Comparison of ENCODE assay signal across 12 cellular contexts in genomic region chr3:184339451-184340135, GRCh38. TPM values are rescaled to one million over a fixed set of nuclear protein-coding genes. Genes with fewer than 3 reads are reported as not detected.
DNase-seq lines count a peak whose midpoint lies in the region; ATAC-seq and TF ChIP-seq lines count a peak whose summit lies in the region.
"Not testable (repeated sequence)": the region's sequence is repeated elsewhere in the genome, so short reads cannot be mapped to it uniquely, and the experiment has no call there.
"Had no signal": no experiment of that assay in that cellular context is flagged by ENCODE, and none has a peak within 500 bp of the region (broad histone marks: within the 10 kb centered on the region; RNA-seq: fewer than 3 reads in every experiment).

No MANE protein-coding gene starts in this region.

- H3K4me1 Mint-ChIP-seq in type B pancreatic cell (ENCODE audit: unreplicated experiment), result peaks cover 37% of the 10 kb centered on the region

- not testable (repeated sequence) for DNase-seq in BE2C; type B pancreatic cell (ENCODE audit: extremely low spot score, unreplicated experiment)
- DNase-seq in NCI-H1417 (lab: John Stamatoyannopoulos, UW), result peak in 2 of 3 experiments; percentile 19 to 47
- DNase-seq in WERI-Rb-1, result peak; percentile 75
- peak in 1 of 10 donors; percentile 51 for DNase-seq in dorsolateral prefrontal cortex

- H3K9me3 ChIP-seq in BE2C; WERI-Rb-1 (ENCODE audit: severe bottlenecking); gastroesophageal sphincter; muscle layer of colon (ENCODE audit: low read length): not testable (repeated sequence)

- H3K27ac Mint-ChIP-seq in type B pancreatic cell, result peak overlapping the region; percentile 88

- H3K27me3 ChIP-seq in BE2C; WERI-Rb-1 (ENCODE audit: insufficient read depth, low read depth, severe bottlenecking); dorsolateral prefrontal cortex; gastroesophageal sphincter; muscle layer of colon (ENCODE audit: control insufficient read depth in 1 of 2, insufficient read depth in 2 of 2, low read length in 2 of 2): not testable (repeated sequence)

- H3K9me3 Mint-ChIP-seq in type B pancreatic cell, result not testable (repeated sequence)

- H3K4me1 ChIP-seq in BE2C (peaks cover 27% of the 10 kb centered on the region), gastroesophageal sphincter (peaks cover 0 to 65% (median 30%) of the 10 kb centered on the region in 3 donors), muscle layer of colon (ENCODE audit: insufficient read depth, low read length) (peaks cover 34% of the 10 kb centered on the region)

- not testable (repeated sequence) for H3K4me3 Mint-ChIP-seq in type B pancreatic cell

- TF ChIP-seq POLR2A in gastroesophageal sphincter (IDR thresholded peaks at IDR 0.05), result not testable (repeated sequence)

- H3K9ac ChIP-seq in muscle layer of colon (ENCODE audit: low read length), result not testable (repeated sequence)

- H3K4me3 ChIP-seq in BE2C (ENCODE audit: low read depth, low read length) (peak overlapping the region; percentile 66), dorsolateral prefrontal cortex (peak overlapping the region in 58 of 59 donors; percentile 29 to 93 (median 84)), gastroesophageal sphincter (peak overlapping the region in 1 of 2 donors; percentile 92)
- H3K4me3 ChIP-seq in WERI-Rb-1 (ENCODE audit: low read depth, low read length); muscle layer of colon (ENCODE audit: low read depth in 1 of 2, low read length in 2 of 2); skin epidermis: not testable (repeated sequence)

- TF ChIP-seq CTCF in BE2C (IDR thresholded peaks at IDR 0.05; ENCODE audit: low read depth, low read length); WERI-Rb-1 (IDR thresholded peaks at IDR 0.05; ENCODE audit: low read depth, low read length); dorsolateral prefrontal cortex (IDR thresholded peaks at IDR 0.05 in 54 of 56, conservative IDR thresholded peaks at IDR 0.05 in 2 of 56; ENCODE audit: low read depth in 1 of 56, partially characterized antibody in 56 of 56); gastroesophageal sphincter (IDR thresholded peaks at IDR 0.05); type B pancreatic cell (conservative IDR thresholded peaks at IDR 0.05): not testable (repeated sequence)

- intact Hi-C loops in dorsolateral prefrontal cortex (cut with DNase I), result not testable (repeated sequence)

- not testable (repeated sequence) for TF ChIP-seq EP300 in gastroesophageal sphincter (IDR thresholded peaks at IDR 0.05)

- peaks cover 14% of the 10 kb centered on the region for H3K36me3 Mint-ChIP-seq in type B pancreatic cell

- WGBS in gastroesophageal sphincter (ENCODE audit: low coverage in 1 of 2), 2 donors, result 78 to 81% methylated on average over 4 to 12 of the region's 19 CpGs

- H3K27me3 Mint-ChIP-seq in type B pancreatic cell, result not testable (repeated sequence)

- peaks cover 23% of the 10 kb centered on the region for H3K36me3 ChIP-seq in BE2C
- H3K36me3 ChIP-seq in WERI-Rb-1, result peaks cover 18% of the 10 kb centered on the region
- H3K36me3 ChIP-seq in gastroesophageal sphincter, result peaks cover 0 to 42% of the 10 kb centered on the region in 2 donors
- H3K36me3 ChIP-seq in muscle layer of colon (ENCODE audit: insufficient read depth, low read length), result peaks cover 40% of the 10 kb centered on the region

- ATAC-seq in gastroesophageal sphincter, result not testable (repeated sequence)

- H3K27ac ChIP-seq in WERI-Rb-1 (peak overlapping the region; percentile 37), dorsolateral prefrontal cortex (peak overlapping the region in 57 of 59 donors; percentile 72 to 98 (median 95)), gastroesophageal sphincter (peak overlapping the region in 3 of 4 donors; percentile 94 to 99 (median 98)), muscle layer of colon (ENCODE audit: low read depth, low read length) (peak overlapping the region; percentile 86), skin epidermis (peak overlapping the region in 11 of 21 experiments; percentile 6 to 99 (median 96))

RNA-seq across cellular contexts. Expression of gene FAM131A, which starts 2.2 kb away (rescaled TPM):
- polyA plus RNA-seq in BE2C (2012; ENCODE audit: insufficient read depth, insufficient read length, low read depth), result 36.2 TPM
- total RNA-seq in dorsolateral prefrontal cortex (100 to 1,000 TPM in 106 of 120 experiments, 10 to 100 TPM in 14; 76.8 to 195 (median 128) TPM), gastroesophageal sphincter (10 to 100 TPM; 53.9 to 71.4 (median 65.3) TPM), type B pancreatic cell (ENCODE audit: low replicate concordance) (13.2 and 18.3 TPM in 2 replicates)

RNA-seq across cellular contexts. Expression of gene CLCN2, which starts 21.8 kb away (rescaled TPM):
- polyA plus RNA-seq in BE2C (2012; ENCODE audit: insufficient read depth, insufficient read length, low read depth), result 12.2 TPM
- 10 to 100 TPM; 11.7 to 50.5 (median 26.1) TPM for total RNA-seq in dorsolateral prefrontal cortex
- 1 to 10 TPM; 2.0 to 6.8 (median 2.3) TPM for total RNA-seq in gastroesophageal sphincter
- 10.8 and 24.9 TPM in 2 replicates for total RNA-seq in type B pancreatic cell (ENCODE audit: low replicate concordance)

RNA-seq across cellular contexts. Expression of gene POLR2H, which starts 21.9 kb away (rescaled TPM):
- 242 TPM for polyA plus RNA-seq in BE2C (2012; ENCODE audit: insufficient read depth, insufficient read length, low read depth)
- total RNA-seq in dorsolateral prefrontal cortex, result 10 to 100 TPM; 27.9 to 64.8 (median 47.7) TPM
- total RNA-seq in gastroesophageal sphincter, result 10 to 100 TPM; 32.8 to 54.1 (median 40.9) TPM
- total RNA-seq in type B pancreatic cell (ENCODE audit: low replicate concordance), result 87.8 and 90.5 TPM in 2 replicates

RNA-seq across cellular contexts. Expression of gene EIF4G1, which starts 25.2 kb away (rescaled TPM):
- polyA plus RNA-seq in BE2C (2012; ENCODE audit: insufficient read depth, insufficient read length, low read depth), result 549 TPM
- total RNA-seq in dorsolateral prefrontal cortex (100 to 1,000 TPM; 152 to 287 (median 190) TPM), gastroesophageal sphincter (100 to 1,000 TPM; 233 to 431 (median 300) TPM), type B pancreatic cell (ENCODE audit: low replicate concordance) (371 and 432 TPM in 2 replicates)

RNA-seq across cellular contexts. Expression of gene THPO, which starts 38.4 kb away (rescaled TPM):
- polyA plus RNA-seq in BE2C (2012; ENCODE audit: insufficient read depth, insufficient read length, low read depth), result not detected
- total RNA-seq in dorsolateral prefrontal cortex (10 to 100 TPM in 1 of 120 experiments, 1 to 10 TPM in 118, under 1 TPM in 1; 0.95 to 11.7 (median 3.5) TPM), gastroesophageal sphincter (under 1 TPM in 2 of 4 donors, not detected in 2; 0.31 to 0.94 TPM), type B pancreatic cell (ENCODE audit: low replicate concordance) (0.41 and 0.52 TPM in 2 replicates)
- total RNA-seq: Calu3; CD8-positive, alpha-beta memory T cell; GM23248; MCF 10A had no signal
- polyA plus RNA-seq: CD8-positive, alpha-beta memory T cell; GM23248 had no signal

Comparison
In these comparisons a context has a peak if more than half of its experiments do, and no peak if none do; other contexts are left out.
1. H3K27ac ChIP-seq: peak in every context shown above with its lines; median percentile 98 in gastroesophageal sphincter; 96 in skin epidermis; 95 in dorsolateral prefrontal cortex; 86 in muscle layer of colon; 37 in WERI-Rb-1.